ENCODE assay signal across 21 cellular contexts in genomic region chr15:45821390-45821789, GRCh38.
"Had no signal": no experiment of that assay in that cellular context is flagged by ENCODE, and none has a peak within 500 bp of the region (broad histone marks: within the 10 kb centered on the region; RNA-seq: fewer than 3 reads in every experiment).

No MANE protein-coding gene starts in this region.

- H3K4me1 ChIP-seq: esophagus squamous epithelium, gastroesophageal sphincter, left ventricle myocardium inferior, lower lobe of right lung, neural progenitor cell, pancreas, stomach, transverse colon had no signal

- H3K36me3 ChIP-seq: esophagus squamous epithelium, gastroesophageal sphincter, left ventricle myocardium inferior, lower lobe of right lung, neural progenitor cell, pancreas, stomach, thoracic aorta, transverse colon had no signal

- H3K9ac ChIP-seq: neural progenitor cell had no signal

- H3K9me3 ChIP-seq: esophagus squamous epithelium, gastroesophageal sphincter, left ventricle myocardium inferior, lower lobe of right lung, pancreas, stomach, thoracic aorta, transverse colon had no signal

- H3K27me3 ChIP-seq: esophagus squamous epithelium, gastroesophageal sphincter, neural progenitor cell, pancreas, stomach, transverse colon had no signal

- H3K4me3 ChIP-seq: esophagus squamous epithelium, gastroesophageal sphincter, left ventricle myocardium inferior, lower lobe of right lung, neural progenitor cell, pancreas, stomach, thoracic aorta, transverse colon had no signal

- H3K27ac ChIP-seq: esophagus squamous epithelium, gastroesophageal sphincter, left ventricle myocardium inferior, lower lobe of right lung, neural progenitor cell, pancreas, stomach, thoracic aorta, transverse colon had no signal

- ATAC-seq: gastroesophageal sphincter; left cardiac atrium; lower lobe of right lung; natural killer cell treated with Interleukin-12 subunit alpha and Interleukin-12 subunit beta and Interleukin-15 and Interleukin-18, amount 100 ng/mL, for 72 hours; pancreas; right cardiac atrium had no signal

- DNase-seq: esophagus squamous epithelium; foreskin fibroblast; glutamatergic neuron; kidney; left cardiac atrium; left ventricle myocardium inferior; lower lobe of right lung; midbrain; nucleus accumbens; pancreas; right cardiac atrium; small intestine; stimulated activated CD4-positive, alpha-beta T cell treated with anti-CD3 and anti-CD28 coated beads, Interleukin-12 subunit alpha, Interleukin-12 subunit beta, amount 100 ng/mL, for 4 hours; stimulated activated naive CD4-positive, alpha-beta T cell; stomach; substantia nigra; transverse colon had no signal
